Comparison of ENCODE assay signal across 16 cellular contexts in the genomic region with DNA sequence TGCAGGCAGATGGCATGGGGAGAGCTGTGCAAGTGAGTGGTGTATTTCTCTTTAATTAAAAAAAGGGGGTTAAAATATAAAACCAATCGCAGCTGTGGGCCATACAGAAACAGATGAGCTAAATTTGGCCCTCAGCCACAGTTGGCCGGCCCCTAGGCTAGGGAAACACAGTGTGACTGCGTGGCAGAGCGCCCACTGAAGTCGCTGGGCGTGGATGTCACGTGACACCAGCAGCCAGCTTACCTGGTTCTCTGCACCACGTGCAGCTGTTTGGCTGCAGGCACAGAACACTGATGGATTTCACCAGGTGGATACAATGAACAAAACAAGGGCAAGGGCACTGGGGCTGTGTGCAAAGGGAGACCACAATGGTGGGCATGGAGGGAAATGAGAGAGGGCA.
"Had no signal": no experiment of that assay in that cellular context is flagged by ENCODE, and none has a peak within 500 bp of the region (broad histone marks: within the 10 kb centered on the region; RNA-seq: fewer than 3 reads in every experiment).

No MANE protein-coding gene starts in this region.

- H3K27me3 ChIP-seq: brain microvascular endothelial cell, transverse colon, vagina had no signal

- H3K9me3 ChIP-seq: transverse colon, vagina had no signal

- DNase-seq: activated CD4-positive, alpha-beta memory T cell treated with anti-CD3 and anti-CD28 coated beads, Interleukin-2, amount 10 ng/mL, durations not matched to agents 7 days and 5 days; activated CD4-positive, alpha-beta T cell treated with anti-CD3 and anti-CD28 coated beads for 48 hours; activated CD4-positive, CD25-positive, alpha-beta regulatory T cell; activated CD8-positive, alpha-beta memory T cell treated with anti-CD3 and anti-CD28 coated beads, Interleukin-2, amount 10 ng/mL, durations not matched to agents 7 days and 5 days; activated naive CD4-positive, alpha-beta T cell treated with Interleukin-2 at 50 U/mL for 16 hours; aorta; brain microvascular endothelial cell; erythroblast; foreskin melanocyte; glutamatergic neuron; hippocampal formation; left colon; transverse colon had no signal

- H3K27ac ChIP-seq: brain microvascular endothelial cell, coronary artery, skin epidermis, transverse colon, vagina had no signal

- H3K4me3 ChIP-seq: coronary artery, skin epidermis, transverse colon, vagina had no signal

- H3K4me1 ChIP-seq: transverse colon had no signal
